ENCODE assay signal across 8 cellular contexts in genomic region chr12:108633081-108633533, GRCh38. TPM values are rescaled to one million over a fixed set of nuclear protein-coding genes. Genes with fewer than 3 reads are reported as not detected.
DNase-seq lines count a peak whose midpoint lies in the region; ATAC-seq and TF ChIP-seq lines count a peak whose summit lies in the region.

No MANE protein-coding gene starts in this region.

- H3K4me3 Mint-ChIP-seq in activated naive CD4-positive, alpha-beta T cell treated with anti-CD3 and anti-CD28 coated beads, Interleukin-2, amount 10 ng/mL, durations not matched to agents 7 days and 5 days: peak overlapping the region; percentile 100
- H3K4me3 Mint-ChIP-seq in activated CD8-positive, alpha-beta T cell treated with anti-CD3 and anti-CD28 coated beads for 36 hours: peak overlapping the region; percentile 91

- intact Hi-C loops in activated CD8-positive, alpha-beta T cell treated with anti-CD3 and anti-CD28 coated beads for 36 hours (cut with micrococcal nuclease): loop anchor here (10.0 kb wide), 1 partner anchor 462 kb away; the partner anchor contains the start of genes ALKBH2 and UNG
- intact Hi-C loops in lower lobe of right lung (cut with DNase I): no loop called here

- CTCF ChIA-PET in activated naive CD4-positive, alpha-beta T cell treated with anti-CD3 and anti-CD28 coated beads, Interleukin-2, amount 10 ng/mL, durations not matched to agents 7 days and 5 days (lab: Charles Lee): interaction anchor here (0.6 to 12.3 kb wide), 6 partner anchors 8 to 913 kb away, joined by 3 to 160 read pairs (median 4); partner anchors contain the start of gene ISCU
- CTCF ChIA-PET in activated CD8-positive, alpha-beta T cell treated with anti-CD3 and anti-CD28 coated beads for 36 hours (lab: Charles Lee): interaction anchor here (1.0 to 12.8 kb wide), 7 partner anchors 9 to 170 kb away, joined by 3 to 245 read pairs (median 8); partner anchors contain the start of gene SART3

- TF ChIP-seq POLR2A in suprapubic skin (IDR thresholded peaks at IDR 0.05): no peak

- H3K9me3 ChIP-seq in lower lobe of right lung (no peaks in the 10 kb centered on the region), suprapubic skin (no peaks in the 10 kb centered on the region)

- peak overlapping the region; percentile 50 for H3K4me3 ChIP-seq in lower lobe of right lung
- peak overlapping the region; percentile 11 for H3K4me3 ChIP-seq in suprapubic skin

- TF ChIP-seq CTCF in activated CD8-positive, alpha-beta T cell treated with anti-CD3 and anti-CD28 coated beads for 36 hours (IDR thresholded peaks at IDR 0.05): no peak
- TF ChIP-seq CTCF in lower lobe of right lung (IDR thresholded peaks at IDR 0.05) (no peak), suprapubic skin (IDR thresholded peaks at IDR 0.05) (no peak)

- peaks cover 50% of the 10 kb centered on the region for H3K36me3 Mint-ChIP-seq in activated naive CD4-positive, alpha-beta T cell treated with anti-CD3 and anti-CD28 coated beads, Interleukin-2, amount 10 ng/mL, durations not matched to agents 7 days and 5 days
- H3K36me3 Mint-ChIP-seq in activated CD8-positive, alpha-beta T cell treated with anti-CD3 and anti-CD28 coated beads for 36 hours (ENCODE audit: low read depth): peaks cover 27% of the 10 kb centered on the region

- H3K9me3 Mint-ChIP-seq in activated naive CD4-positive, alpha-beta T cell treated with anti-CD3 and anti-CD28 coated beads, Interleukin-2, amount 10 ng/mL, durations not matched to agents 7 days and 5 days: no peaks in the 10 kb centered on the region
- peaks cover 3% of the 10 kb centered on the region for H3K9me3 Mint-ChIP-seq in activated CD8-positive, alpha-beta T cell treated with anti-CD3 and anti-CD28 coated beads for 36 hours

- H3K27ac ChIP-seq in lower lobe of right lung (peak overlapping the region; percentile 85), suprapubic skin (peak overlapping the region; percentile 2)

- H3K4me1 ChIP-seq in lower lobe of right lung (peaks cover 84% of the 10 kb centered on the region), suprapubic skin (peaks cover 43% of the 10 kb centered on the region)

- no peak for TF ChIP-seq EP300 in suprapubic skin (IDR thresholded peaks at IDR 0.05)

- POLR2A ChIA-PET in activated CD8-positive, alpha-beta T cell treated with anti-CD3 and anti-CD28 coated beads for 36 hours (lab: Charles Lee): interaction anchor here (0.6 to 13.8 kb wide), 7 partner anchors 13 to 206 kb away, joined by 3 to 225 read pairs (median 4); partner anchors contain the start of genes ISCU and SART3

- H3K27me3 Mint-ChIP-seq in activated naive CD4-positive, alpha-beta T cell treated with anti-CD3 and anti-CD28 coated beads, Interleukin-2, amount 10 ng/mL, durations not matched to agents 7 days and 5 days: peaks cover 3% of the 10 kb centered on the region
- no peaks in the 10 kb centered on the region for H3K27me3 Mint-ChIP-seq in activated CD8-positive, alpha-beta T cell treated with anti-CD3 and anti-CD28 coated beads for 36 hours

- 91% methylated on average over 7 of the region's 7 CpGs for WGBS in suprapubic skin

- DNase-seq in activated naive CD4-positive, alpha-beta T cell treated with anti-CD3 and anti-CD28 coated beads, Interleukin-2, amount 10 ng/mL, durations not matched to agents 7 days and 5 days: no peak
- no peak for DNase-seq in activated naive CD4-positive, alpha-beta T cell treated with Interleukin-2 at 50 U/mL for 16 hours
- peak; percentile 22 for DNase-seq in activated CD8-positive, alpha-beta T cell treated with anti-CD3 and anti-CD28 coated beads for 36 hours
- DNase-seq in lower lobe of right lung: no peak
- peak; percentile 21 to 70 for DNase-seq in suprapubic skin (ENCODE audit: low spot score in 2 of 2)
- no peak for DNase-seq in iPS-NIHi7 (ENCODE audit: extremely low spot score)
- DNase-seq in NCI-H2171 treated with DMSO at 0.1 percent for 48 hours (lab: John Stamatoyannopoulos, UW): no peak
- DNase-seq in occipital lobe (lab: John Stamatoyannopoulos, UW): no peak

- H3K27ac Mint-ChIP-seq in activated naive CD4-positive, alpha-beta T cell treated with anti-CD3 and anti-CD28 coated beads, Interleukin-2, amount 10 ng/mL, durations not matched to agents 7 days and 5 days: peak overlapping the region; percentile 100
- peak overlapping the region; percentile 100 for H3K27ac Mint-ChIP-seq in activated CD8-positive, alpha-beta T cell treated with anti-CD3 and anti-CD28 coated beads for 36 hours

- H3K27me3 ChIP-seq in lower lobe of right lung (ENCODE audit: low read depth): no peaks in the 10 kb centered on the region
- H3K27me3 ChIP-seq in suprapubic skin: peaks cover 5% of the 10 kb centered on the region

- ATAC-seq in activated CD8-positive, alpha-beta T cell treated with anti-CD3 and anti-CD28 coated beads for 36 hours: no peak
- no peak for ATAC-seq in lower lobe of right lung

- H3K36me3 ChIP-seq in lower lobe of right lung: no peaks in the 10 kb centered on the region
- no peaks in the 10 kb centered on the region for H3K36me3 ChIP-seq in suprapubic skin

- H3K4me1 Mint-ChIP-seq in activated naive CD4-positive, alpha-beta T cell treated with anti-CD3 and anti-CD28 coated beads, Interleukin-2, amount 10 ng/mL, durations not matched to agents 7 days and 5 days: peaks cover 69% of the 10 kb centered on the region
- peaks cover 65% of the 10 kb centered on the region for H3K4me1 Mint-ChIP-seq in activated CD8-positive, alpha-beta T cell treated with anti-CD3 and anti-CD28 coated beads for 36 hours (ENCODE audit: low read depth)

RNA-seq across cellular contexts. Expression of gene SELPLG, which starts 0.6 kb away (rescaled TPM):
- 10 to 100 TPM; 22.1 to 23.8 TPM for total RNA-seq in activated CD8-positive, alpha-beta T cell treated with anti-CD3 and anti-CD28 coated beads for 36 hours
- total RNA-seq in lower lobe of right lung: 59.9 TPM
- 1 to 10 TPM; 1.3 to 5.6 (median 3.0) TPM for total RNA-seq in suprapubic skin
- 2.0 TPM for total RNA-seq in occipital lobe

RNA-seq across cellular contexts. Expression of gene TMEM119, which starts 35.2 kb away (rescaled TPM):
- total RNA-seq in activated CD8-positive, alpha-beta T cell treated with anti-CD3 and anti-CD28 coated beads for 36 hours: not detected
- total RNA-seq in lower lobe of right lung (13.4 TPM), suprapubic skin (10 to 100 TPM in 1 of 4 donors, 1 to 10 TPM in 2, under 1 TPM in 1; 0.24 to 10.9 (median 6.3) TPM), occipital lobe (2.2 TPM)

Comparison
In these comparisons a context has a peak if more than half of its experiments do, and no peak if none do; other contexts are left out.
1. DNase-seq: peak in activated CD8-positive, alpha-beta T cell treated with anti-CD3 and anti-CD28 coated beads for 36 hours (single experiment) and suprapubic skin (2 of 2); none in activated naive CD4-positive, alpha-beta T cell treated with anti-CD3 and anti-CD28 coated beads, Interleukin-2, amount 10 ng/mL, durations not matched to agents 7 days and 5 days (single experiment), activated naive CD4-positive, alpha-beta T cell treated with Interleukin-2 at 50 U/mL for 16 hours (single experiment), lower lobe of right lung (single experiment), iPS-NIHi7 (single experiment), NCI-H2171 treated with DMSO at 0.1 percent for 48 hours (single experiment) and occipital lobe (single experiment).